In the genomic region with DNA sequence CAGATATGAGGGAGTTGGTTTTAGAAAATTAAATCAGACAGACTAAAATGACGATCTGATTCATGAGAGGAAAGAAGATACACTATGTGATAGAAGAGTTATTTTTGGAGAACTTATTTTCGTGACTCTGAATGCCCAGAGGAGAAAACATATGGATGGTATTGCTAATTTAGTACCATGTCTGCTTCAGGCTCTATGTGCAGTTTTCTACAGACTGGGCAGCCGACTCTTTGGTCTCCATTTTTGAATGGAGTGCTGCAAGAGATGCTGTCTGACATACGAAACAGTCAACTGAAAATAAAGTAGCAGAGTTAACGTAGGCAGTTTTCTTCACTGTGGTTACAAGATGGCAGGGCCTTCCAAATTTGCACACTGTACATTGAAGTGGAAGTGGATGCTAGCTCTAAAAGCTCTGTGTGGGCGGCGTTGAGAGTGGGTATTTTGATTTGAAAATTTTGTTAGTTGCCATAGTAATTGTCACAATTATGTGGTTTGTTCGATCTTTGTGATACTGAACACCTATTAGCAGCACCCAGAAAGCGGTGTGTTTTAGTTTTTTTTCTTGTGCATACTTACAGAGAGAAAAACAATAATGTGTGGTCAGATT, we compare ENCODE assay signal across 8 cellular contexts.
A peak's percentile ranks its signal among the peaks of the same experiment; 100 is the strongest.
DNase-seq lines count a peak whose midpoint lies in the region; ATAC-seq lines count a peak whose summit lies in the region.

No MANE protein-coding gene starts in this region.

- ATAC-seq in GM19372 (IDR thresholded peaks at IDR 0.05; ENCODE audit: low read depth, unreplicated experiment) (peak; percentile 66), HG03103 (IDR thresholded peaks at IDR 0.05; ENCODE audit: low read depth, unreplicated experiment) (peak; percentile 57), esophagus mucosa (peak; percentile 52)

- peak; percentile 6 to 28 for DNase-seq in activated CD4-positive, alpha-beta T cell treated with anti-CD3 and anti-CD28 coated beads for 24 hours (ENCODE audit: low read depth in 2 of 2)
- DNase-seq in stimulated activated CD4-positive, alpha-beta T cell treated with anti-CD3 and anti-CD28 coated beads, Interleukin-2, amount 100 ng/mL, for 48 hours: peak; percentile 38 to 42
- DNase-seq in NCI-H2107 treated with DMSO at 0.1 percent for 48 hours (lab: John Stamatoyannopoulos, UW; ENCODE audit: unreplicated experiment) (no peak), COR-L47 (lab: John Stamatoyannopoulos, UW) (no peak), NCI-H345 treated with DMSO at 0.1 percent for 48 hours (lab: John Stamatoyannopoulos, UW; ENCODE audit: unreplicated experiment) (no peak)

Comparison
In these comparisons a context has a peak if more than half of its experiments do, and no peak if none do; other contexts are left out.
1. DNase-seq: peak in activated CD4-positive, alpha-beta T cell treated with anti-CD3 and anti-CD28 coated beads for 24 hours (2 of 2) and stimulated activated CD4-positive, alpha-beta T cell treated with anti-CD3 and anti-CD28 coated beads, Interleukin-2, amount 100 ng/mL, for 48 hours (2 of 2); none in NCI-H2107 treated with DMSO at 0.1 percent for 48 hours (single experiment), COR-L47 (single experiment) and NCI-H345 treated with DMSO at 0.1 percent for 48 hours (single experiment).
2. Peak in every context shown above with its lines, with median percentiles within 50 percentile points of each other: ATAC-seq.